ENCODE assay signal across 10 cellular contexts in genomic region chr1:89906088-89906487, GRCh38.
DNase-seq lines count a peak whose midpoint lies in the region; ATAC-seq and TF ChIP-seq lines count a peak whose summit lies in the region.
"Had no signal": no experiment of that assay in that cellular context is flagged by ENCODE, and none has a peak within 500 bp of the region (broad histone marks: within the 10 kb centered on the region; RNA-seq: fewer than 3 reads in every experiment).

No MANE protein-coding gene starts in this region.

- H3K27ac ChIP-seq in right atrium auricular region, result peak overlapping the region; percentile 46 to 54
- H3K27ac ChIP-seq in right cardiac atrium (ENCODE audit: low read length), result no peak overlapping the region
- peak overlapping the region; percentile 24 for H3K27ac ChIP-seq in layer of hippocampus (ENCODE audit: low read depth, low read length)
- H3K27ac ChIP-seq: prostate gland had no signal

- H3K27me3 ChIP-seq in right atrium auricular region, result no peaks in the 10 kb centered on the region
- H3K27me3 ChIP-seq in right cardiac atrium (ENCODE audit: control insufficient read depth, insufficient read depth), result no peaks in the 10 kb centered on the region
- H3K27me3 ChIP-seq in layer of hippocampus (ENCODE audit: control insufficient read depth, insufficient read depth, low read length), result no peaks in the 10 kb centered on the region

- DNase-seq in right atrium auricular region (ENCODE audit: low spot score) (no peak), right cardiac atrium (no peak), type B pancreatic cell (ENCODE audit: extremely low spot score, unreplicated experiment) (no peak), SIG-M5 (lab: John Stamatoyannopoulos, UW) (no peak)
- no peak for DNase-seq in activated CD8-positive, alpha-beta T cell treated with anti-CD3 and anti-CD28 coated beads, Interleukin-2, amount 10 ng/mL, durations not matched to agents 7 days and 5 days
- DNase-seq: activated effector memory CD4-positive, alpha-beta T cell treated with anti-CD3 and anti-CD28 coated beads, Interleukin-2, amount 50 U/mL, for 16 hours had no signal

- H3K9me3 ChIP-seq in right atrium auricular region (no peaks in the 10 kb centered on the region), right cardiac atrium (ENCODE audit: control insufficient read depth, low read length) (no peaks in the 10 kb centered on the region)
- H3K9me3 ChIP-seq: prostate gland had no signal

- H3K27me3 Mint-ChIP-seq in type B pancreatic cell, result no peaks in the 10 kb centered on the region
- no peaks in the 10 kb centered on the region for H3K27me3 Mint-ChIP-seq in activated CD8-positive, alpha-beta T cell treated with anti-CD3 and anti-CD28 coated beads, Interleukin-2, amount 10 ng/mL, durations not matched to agents 7 days and 5 days (ENCODE audit: low read depth)

- H3K36me3 Mint-ChIP-seq in type B pancreatic cell, result no peaks in the 10 kb centered on the region
- peaks cover 17% of the 10 kb centered on the region for H3K36me3 Mint-ChIP-seq in activated CD8-positive, alpha-beta T cell treated with anti-CD3 and anti-CD28 coated beads, Interleukin-2, amount 10 ng/mL, durations not matched to agents 7 days and 5 days (ENCODE audit: low read depth)

- H3K4me3 ChIP-seq in right atrium auricular region (no peak overlapping the region), right cardiac atrium (ENCODE audit: low read length) (no peak overlapping the region)
- H3K4me3 ChIP-seq: prostate gland had no signal

- H3K9me3 Mint-ChIP-seq in type B pancreatic cell, result no peaks in the 10 kb centered on the region
- H3K9me3 Mint-ChIP-seq in activated CD8-positive, alpha-beta T cell treated with anti-CD3 and anti-CD28 coated beads, Interleukin-2, amount 10 ng/mL, durations not matched to agents 7 days and 5 days (ENCODE audit: insufficient read depth), result no peaks in the 10 kb centered on the region

- intact Hi-C loops in right cardiac atrium (cut with DNase I), result no loop called here

- 91% methylated on average over 5 of the region's 5 CpGs for WGBS in right cardiac atrium

- peaks cover 54% of the 10 kb centered on the region for H3K4me1 Mint-ChIP-seq in type B pancreatic cell (ENCODE audit: unreplicated experiment)
- H3K4me1 Mint-ChIP-seq in activated CD8-positive, alpha-beta T cell treated with anti-CD3 and anti-CD28 coated beads, Interleukin-2, amount 10 ng/mL, durations not matched to agents 7 days and 5 days (ENCODE audit: low read depth), result peaks cover 29% of the 10 kb centered on the region

- no peaks in the 10 kb centered on the region for H3K36me3 ChIP-seq in right atrium auricular region
- H3K36me3 ChIP-seq: prostate gland had no signal

- H3K27ac Mint-ChIP-seq in type B pancreatic cell, result peak overlapping the region; percentile 83
- no peak overlapping the region for H3K27ac Mint-ChIP-seq in activated CD8-positive, alpha-beta T cell treated with anti-CD3 and anti-CD28 coated beads, Interleukin-2, amount 10 ng/mL, durations not matched to agents 7 days and 5 days

- no peak overlapping the region for H3K4me3 Mint-ChIP-seq in type B pancreatic cell
- no peak overlapping the region for H3K4me3 Mint-ChIP-seq in activated CD8-positive, alpha-beta T cell treated with anti-CD3 and anti-CD28 coated beads, Interleukin-2, amount 10 ng/mL, durations not matched to agents 7 days and 5 days

- POLR2A ChIA-PET in activated CD8-positive, alpha-beta T cell treated with anti-CD3 and anti-CD28 coated beads, Interleukin-2, amount 10 ng/mL, durations not matched to agents 7 days and 5 days (lab: Charles Lee), result no interaction called here

- ATAC-seq in right cardiac atrium (no peak), SK-N-SH treated with all-trans-retinoic acid at 6 μM for 48 hours (peak; percentile 2; the same call in 2 of the 3 replicates), HG03460 (IDR thresholded peaks at IDR 0.05; ENCODE audit: unreplicated experiment) (no peak)
- no peak for ATAC-seq in activated CD8-positive, alpha-beta T cell treated with anti-CD3 and anti-CD28 coated beads, Interleukin-2, amount 10 ng/mL, durations not matched to agents 7 days and 5 days

- TF ChIP-seq CTCF in right atrium auricular region (IDR thresholded peaks at IDR 0.05) (no peak), type B pancreatic cell (conservative IDR thresholded peaks at IDR 0.05) (no peak)

- H3K4me1 ChIP-seq in right atrium auricular region (peaks cover 0 to 55% of the 10 kb centered on the region in 2 donors), right cardiac atrium (ENCODE audit: control insufficient read depth, insufficient read depth, low read length) (peaks cover 12% of the 10 kb centered on the region)
- H3K4me1 ChIP-seq: prostate gland had no signal

- CTCF ChIA-PET in activated CD8-positive, alpha-beta T cell treated with anti-CD3 and anti-CD28 coated beads, Interleukin-2, amount 10 ng/mL, durations not matched to agents 7 days and 5 days (lab: Charles Lee), result no interaction called here

TF ChIP-seq in SK-N-SH treated with all-trans-retinoic acid at 6 μM for 48 hours, 23 proteins besides CTCF, POLR2A, EP300 and RAD21:
- no peak for TF ChIP-seq ZNF70 (CRISPR knock-in tag; IDR thresholded peaks at IDR 0.05)
- TF ChIP-seq, protein P1, sequence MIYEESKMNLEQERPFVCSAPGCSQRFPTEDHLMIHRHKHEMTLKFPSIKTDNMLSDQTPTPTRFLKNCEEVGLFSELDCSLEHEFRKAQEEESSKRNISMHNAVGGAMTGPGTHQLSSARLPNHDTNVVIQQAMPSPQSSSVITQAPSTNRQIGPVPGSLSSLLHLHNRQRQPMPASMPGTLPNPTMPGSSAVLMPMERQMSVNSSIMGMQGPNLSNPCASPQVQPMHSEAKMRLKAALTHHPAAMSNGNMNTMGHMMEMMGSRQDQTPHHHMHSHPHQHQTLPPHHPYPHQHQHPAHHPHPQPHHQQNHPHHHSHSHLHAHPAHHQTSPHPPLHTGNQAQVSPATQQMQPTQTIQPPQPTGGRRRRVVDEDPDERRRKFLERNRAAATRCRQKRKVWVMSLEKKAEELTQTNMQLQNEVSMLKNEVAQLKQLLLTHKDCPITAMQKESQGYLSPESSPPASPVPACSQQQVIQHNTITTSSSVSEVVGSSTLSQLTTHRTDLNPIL (CRISPR knock-in tag; IDR thresholded peaks at IDR 0.05; ENCODE audit: low read depth), result no peak
- TF ChIP-seq BACH2 (CRISPR knock-in tag; IDR thresholded peaks at IDR 0.05; ENCODE audit: borderline replicate concordance), result no peak
- TF ChIP-seq SNAI2 (CRISPR knock-in tag; IDR thresholded peaks at IDR 0.05), result no peak
- TF ChIP-seq ZFP30 (CRISPR knock-in tag; IDR thresholded peaks at IDR 0.05), result no peak
